ENCODE assay signal across 1 cellular context in the genomic region with DNA sequence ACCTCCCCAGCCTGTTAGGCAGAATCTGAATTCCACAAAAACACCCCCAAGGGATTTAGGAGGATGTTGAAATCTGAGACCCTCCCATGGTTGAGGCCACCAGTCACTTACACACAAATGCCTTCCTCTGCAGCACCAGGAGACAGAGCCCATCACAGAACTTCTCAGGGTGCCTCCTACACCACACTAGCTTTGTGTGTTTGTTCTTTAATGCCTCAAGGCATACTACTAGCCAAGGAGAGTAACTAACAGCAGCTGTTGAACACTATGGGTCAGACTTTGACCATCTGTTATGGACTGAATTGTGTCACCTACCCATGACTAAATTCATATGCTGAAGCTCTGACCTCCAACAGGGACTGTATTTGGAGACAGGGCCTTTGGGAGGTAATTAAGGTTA.
TF ChIP-seq lines count a peak whose summit lies in the region.

No MANE protein-coding gene starts in this region.

TF ChIP-seq in IMR-90, 13 proteins besides CTCF, POLR2A, EP300 and RAD21:
- TF ChIP-seq CEBPB (IDR thresholded peaks at IDR 0.05; ENCODE audit: low read depth, low read length) = no peak
- TF ChIP-seq MAZ (IDR thresholded peaks at IDR 0.05; ENCODE audit: borderline replicate concordance, low read depth, low read length) = no peak
- TF ChIP-seq MXI1 (IDR thresholded peaks at IDR 0.05; ENCODE audit: borderline replicate concordance, low read depth, low read length) = no peak
- TF ChIP-seq BHLHE40 (IDR thresholded peaks at IDR 0.05; ENCODE audit: low read depth, low read length) = no peak
- TF ChIP-seq, protein P1, sequence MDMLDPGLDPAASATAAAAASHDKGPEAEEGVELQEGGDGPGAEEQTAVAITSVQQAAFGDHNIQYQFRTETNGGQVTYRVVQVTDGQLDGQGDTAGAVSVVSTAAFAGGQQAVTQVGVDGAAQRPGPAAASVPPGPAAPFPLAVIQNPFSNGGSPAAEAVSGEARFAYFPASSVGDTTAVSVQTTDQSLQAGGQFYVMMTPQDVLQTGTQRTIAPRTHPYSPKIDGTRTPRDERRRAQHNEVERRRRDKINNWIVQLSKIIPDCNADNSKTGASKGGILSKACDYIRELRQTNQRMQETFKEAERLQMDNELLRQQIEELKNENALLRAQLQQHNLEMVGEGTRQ (IDR thresholded peaks at IDR 0.05; ENCODE audit: low read depth, low read length) = no peak
- TF ChIP-seq SMC3 (IDR thresholded peaks at IDR 0.05; ENCODE audit: low read depth, low read length) = no peak
- TF ChIP-seq, protein P2, sequence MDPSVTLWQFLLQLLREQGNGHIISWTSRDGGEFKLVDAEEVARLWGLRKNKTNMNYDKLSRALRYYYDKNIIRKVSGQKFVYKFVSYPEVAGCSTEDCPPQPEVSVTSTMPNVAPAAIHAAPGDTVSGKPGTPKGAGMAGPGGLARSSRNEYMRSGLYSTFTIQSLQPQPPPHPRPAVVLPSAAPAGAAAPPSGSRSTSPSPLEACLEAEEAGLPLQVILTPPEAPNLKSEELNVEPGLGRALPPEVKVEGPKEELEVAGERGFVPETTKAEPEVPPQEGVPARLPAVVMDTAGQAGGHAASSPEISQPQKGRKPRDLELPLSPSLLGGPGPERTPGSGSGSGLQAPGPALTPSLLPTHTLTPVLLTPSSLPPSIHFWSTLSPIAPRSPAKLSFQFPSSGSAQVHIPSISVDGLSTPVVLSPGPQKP (IDR thresholded peaks at IDR 0.05; ENCODE audit: borderline replicate concordance, low read depth, low read length) = no peak
- TF ChIP-seq MAFK (IDR thresholded peaks at IDR 0.05; ENCODE audit: low read depth, low read length) = no peak
- no peak for TF ChIP-seq CHD1 (IDR thresholded peaks at IDR 0.05; ENCODE audit: low read depth, low read length)
- TF ChIP-seq RFX5 (IDR thresholded peaks at IDR 0.05; ENCODE audit: low read depth, low read length) = no peak
- no peak for TF ChIP-seq RCOR1 (IDR thresholded peaks at IDR 0.05; ENCODE audit: insufficient replicate concordance, low read length)
- no peak for TF ChIP-seq FOS (IDR thresholded peaks at IDR 0.05; ENCODE audit: low read depth, low read length)
- no peak for TF ChIP-seq NFE2L2 (IDR thresholded peaks at IDR 0.05; ENCODE audit: low read depth, low read length)
